10 cellular contexts compared by ENCODE assay signal in the genomic region with DNA sequence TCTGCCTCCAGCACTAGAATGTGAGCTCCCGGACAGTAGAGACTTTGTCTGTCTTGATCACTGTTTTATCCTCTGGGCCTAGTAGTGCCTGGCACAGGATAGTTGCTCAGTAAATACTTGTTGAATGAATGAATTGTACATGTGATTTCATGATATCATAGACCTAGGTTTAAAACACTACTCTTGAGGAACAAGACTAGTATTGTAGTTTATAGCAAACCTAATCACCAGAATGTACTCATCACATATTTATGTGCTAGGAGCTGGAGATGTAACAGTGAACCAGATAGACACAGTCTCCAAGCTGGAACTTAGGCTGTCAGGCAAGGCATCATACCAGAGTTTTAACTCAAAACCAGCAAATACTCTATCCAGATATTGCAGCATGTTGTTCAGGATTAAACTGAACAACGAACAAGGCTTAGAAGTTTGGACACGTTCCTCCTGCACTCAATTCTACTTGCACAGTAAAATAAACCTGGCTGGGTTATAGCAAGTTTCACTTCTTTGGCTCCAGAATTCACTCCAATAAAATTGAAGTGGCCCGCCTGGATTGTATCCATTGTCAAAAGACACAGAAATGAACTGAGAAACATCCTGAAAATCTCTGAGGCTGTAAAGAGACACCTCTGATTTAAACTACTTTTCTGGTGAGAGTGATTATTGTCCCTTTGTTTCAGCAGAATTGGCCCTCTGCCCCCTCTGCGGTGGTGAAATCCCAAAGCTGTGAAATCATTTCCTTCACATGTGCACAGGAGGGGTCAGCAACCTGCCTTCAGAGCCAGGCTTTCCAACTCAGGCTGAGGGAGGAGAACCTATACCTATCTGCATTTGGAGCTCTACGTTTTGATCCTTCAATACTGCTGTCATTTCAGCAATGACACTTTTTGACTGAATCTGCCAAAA. TPM values are rescaled to one million over a fixed set of nuclear protein-coding genes. Genes with fewer than 3 reads are reported as not detected.
DNase-seq lines count a peak whose midpoint lies in the region; ATAC-seq and TF ChIP-seq lines count a peak whose summit lies in the region.
"Had no signal": no experiment of that assay in that cellular context is flagged by ENCODE, and none has a peak within 500 bp of the region (broad histone marks: within the 10 kb centered on the region; RNA-seq: fewer than 3 reads in every experiment).

No MANE protein-coding gene starts in this region.

- H3K4me3 ChIP-seq in hepatocyte (no peak overlapping the region), spleen (no peak overlapping the region)

- H3K9me3 ChIP-seq in hepatocyte (ENCODE audit: low read depth) (no peaks in the 10 kb centered on the region), spleen (no peaks in the 10 kb centered on the region)

- no peaks in the 10 kb centered on the region for H4K20me1 ChIP-seq in hepatocyte (ENCODE audit: insufficient read depth, poor library complexity, severe bottlenecking)

- intact Hi-C loops in spleen (cut with DNase I; ENCODE audit: low total_unique reads): no loop called here

- DNase-seq in HCEC 1CT: peak; percentile 46
- peak; percentile 71 for DNase-seq in astrocyte of the hippocampus (ENCODE audit: low read depth, low spot score)
- DNase-seq in hepatocyte (ENCODE audit: low spot score): no peak
- DNase-seq in spleen: no peak
- DNase-seq in UCSD-AML1 (lab: John Stamatoyannopoulos, UW; ENCODE audit: unreplicated experiment): no peak
- DNase-seq in activated gamma-delta T cell treated with Interleukin-2 at 50 U/mL for 16 hours: no peak
- DNase-seq: activated CD4-positive, alpha-beta T cell treated with anti-CD3 and anti-CD28 coated beads, Interleukin-2, amount 10 ng/mL, durations not matched to agents 24 days and 14 days; NCI-H774 had no signal

- no peak for TF ChIP-seq POLR2A in spleen (IDR thresholded peaks at IDR 0.05)

- TF ChIP-seq CTCF in hepatocyte (IDR thresholded peaks at IDR 0.05; ENCODE audit: poor library complexity) (no peak), spleen (IDR thresholded peaks at IDR 0.05 in 8 of 11, conservative IDR thresholded peaks at IDR 0.05 in 3 of 11) (no peak)

- no peaks in the 10 kb centered on the region for H3K79me2 ChIP-seq in hepatocyte

- no peak overlapping the region for H2AFZ ChIP-seq in hepatocyte

- peaks cover 14% of the 10 kb centered on the region for H3K4me1 ChIP-seq in hepatocyte (ENCODE audit: insufficient read depth)
- peaks cover 6 to 100% (median 85%) of the 10 kb centered on the region in 6 donors for H3K4me1 ChIP-seq in spleen

- WGBS in hepatocyte (ENCODE audit: low lambda C conversion rate, missing lambda C conversion rate): 52% methylated on average over 6 of the region's 6 CpGs
- 37 to 63% (median 49%) methylated on average over 3 to 6 of the region's 6 CpGs for WGBS in spleen, 5 donors

- H3K4me2 ChIP-seq in hepatocyte: no peak overlapping the region

- H3K27me3 ChIP-seq in hepatocyte: no peaks in the 10 kb centered on the region
- H3K27me3 ChIP-seq in spleen (replicated peaks in 1 of 7): no peaks in the 10 kb centered on the region

- no peaks in the 10 kb centered on the region for H3K9me2 ChIP-seq in hepatocyte (replicated peaks; ENCODE audit: insufficient read depth)

- H3K36me3 ChIP-seq in hepatocyte (replicated peaks; ENCODE audit: insufficient read depth, low read depth): no peaks in the 10 kb centered on the region
- H3K36me3 ChIP-seq in spleen: no peaks in the 10 kb centered on the region

- H3K27ac ChIP-seq in hepatocyte (peak overlapping the region; percentile 64), spleen (peak overlapping the region in 6 of 8 donors; percentile 36 to 90 (median 84))

- ATAC-seq in esophagus mucosa: no peak
- no peak for ATAC-seq in HG03571 (IDR thresholded peaks at IDR 0.05; ENCODE audit: unreplicated experiment)

RNA-seq across cellular contexts. Expression of a gene that starts 23.2 kb away (rescaled TPM):
- total RNA-seq in hepatocyte (0.44 and 0.50 TPM in 2 replicates), spleen (10 to 100 TPM; 22.1 to 40.3 (median 36.1) TPM), esophagus mucosa (0.52 TPM)
- polyA plus RNA-seq in hepatocyte (0.21 and 0.50 TPM in 2 replicates), spleen (1 to 10 TPM; 7.4 to 8.4 (median 7.9) TPM)

RNA-seq across cellular contexts. Expression of a gene that starts 35.0 kb away (rescaled TPM):
- 27.8 and 32.1 TPM in 2 replicates for total RNA-seq in hepatocyte
- 38.9 and 43.0 TPM in 2 replicates for polyA plus RNA-seq in hepatocyte
- total RNA-seq in spleen: 10 to 100 TPM; 32.0 to 54.4 (median 39.3) TPM
- 10 to 100 TPM; 34.0 to 42.7 (median 38.8) TPM for polyA plus RNA-seq in spleen
- total RNA-seq in esophagus mucosa: 44.8 TPM

Comparison
In these comparisons a context has a peak if more than half of its experiments do, and no peak if none do; other contexts are left out.
1. DNase-seq: peak in HCEC 1CT (single experiment) and astrocyte of the hippocampus (single experiment); none in hepatocyte (single experiment), spleen (single experiment), UCSD-AML1 (single experiment) and activated gamma-delta T cell treated with Interleukin-2 at 50 U/mL for 16 hours (single experiment).
2. RNA of a gene that starts 23.2 kb away (total RNA-seq): 22.1 to 40.3 TPM in spleen; 0.52 TPM in esophagus mucosa (single experiment) and 0.44 to 0.50 TPM in hepatocyte; every median in the first group is over 10 times any median in the second.